In the genomic region with DNA sequence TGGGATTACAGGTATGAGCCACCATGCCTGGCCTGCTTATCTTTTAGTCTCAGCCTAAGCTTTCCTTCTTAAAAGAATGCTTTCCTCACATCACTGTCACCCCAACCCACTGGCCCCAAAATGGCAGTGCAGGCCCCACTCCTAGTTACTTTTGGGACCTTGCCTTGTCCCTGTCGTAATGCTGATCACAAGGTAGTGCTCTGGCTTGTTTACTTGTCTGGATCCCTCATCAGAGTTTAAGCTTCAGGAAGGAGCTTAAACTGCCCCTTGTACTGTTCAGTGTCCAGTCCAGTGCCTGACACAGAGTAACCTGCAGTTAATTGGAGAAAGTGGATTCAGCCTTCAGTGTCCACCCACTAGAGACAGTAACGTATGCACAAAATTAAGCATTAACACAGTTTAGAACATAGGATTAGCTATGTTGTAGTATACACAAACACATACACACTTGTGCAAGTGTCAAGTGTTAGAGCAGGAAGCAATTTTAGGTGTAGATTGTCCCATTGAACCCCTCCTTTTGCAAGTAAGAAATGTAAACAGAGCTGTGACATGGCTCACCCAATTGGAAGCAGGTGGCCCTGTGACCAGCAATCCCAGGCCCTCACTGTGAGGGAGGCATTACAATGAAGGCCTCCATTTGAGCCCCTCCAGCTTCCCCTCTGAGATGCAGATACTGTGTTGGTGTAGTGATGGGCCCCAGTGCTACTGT, we compare ENCODE assay signal across 31 cellular contexts. TPM values are rescaled to one million over a fixed set of nuclear protein-coding genes. Genes with fewer than 3 reads are reported as not detected.
DNase-seq lines count a peak whose midpoint lies in the region; ATAC-seq, FAIRE-seq and TF ChIP-seq lines count a peak whose summit lies in the region.
"Had no signal": no experiment of that assay in that cellular context is flagged by ENCODE, and none has a peak within 500 bp of the region (broad histone marks: within the 10 kb centered on the region; RNA-seq: fewer than 3 reads in every experiment).

No MANE protein-coding gene starts in this region.

- H3K27ac Mint-ChIP-seq in activated CD4-positive, alpha-beta T cell treated with anti-CD3 and anti-CD28 coated beads, Interleukin-2, amount 10 ng/mL, durations not matched to agents 7 days and 5 days = peak overlapping the region; percentile 22
- H3K27ac Mint-ChIP-seq in T-helper 17 cell (peak overlapping the region; percentile 97), Caco-2 (ENCODE audit: unreplicated experiment) (no peak overlapping the region)
- H3K27ac Mint-ChIP-seq: activated naive CD4-positive, alpha-beta T cell treated with anti-CD3 and anti-CD28 coated beads for 36 hours had no signal

- no peak for TF ChIP-seq RAD21 in HepG2 (CRISPR knock-in tag; IDR thresholded peaks at IDR 0.05)

- no peaks in the 10 kb centered on the region for H3F3A ChIP-seq in PC-9 (ENCODE audit: insufficient read depth, low read depth)

- no peak overlapping the region for H2AFZ ChIP-seq in HepG2 (ENCODE audit: low read length)
- H2AFZ ChIP-seq in PC-9 = no peak overlapping the region

- H3K9me2 ChIP-seq in PC-9 (ENCODE audit: insufficient read depth) = no peaks in the 10 kb centered on the region; the same call in 1 of the 2 replicates

- no peak for FAIRE-seq in HepG2 (lab: Jason Lieb, UNC)
- FAIRE-seq: A549, colon, kidney, TTC549 had no signal

- ATAC-seq in T-helper 17 cell (no peak), HepG2 (no peak)
- ATAC-seq: A549; activated CD4-positive, CD25-positive, alpha-beta regulatory T cell treated with anti-CD3 and anti-CD28 coated beads, Interleukin-2, amount 50 U/mL, for 24 hours; HCT116; psoas muscle had no signal

- no TSS peak for BruUV-seq in HepG2 (replicated peaks; lab: Mats Ljungman, UMichigan)
- BruUV-seq in Caco-2 (replicated peaks; lab: Mats Ljungman, UMichigan) = no TSS peak
- no TSS peak for BruUV-seq in PC-9 (replicated peaks; lab: Mats Ljungman, UMichigan)

- CTCF ChIA-PET in activated CD4-positive, alpha-beta T cell treated with anti-CD3 and anti-CD28 coated beads, Interleukin-2, amount 10 ng/mL, durations not matched to agents 7 days and 5 days (lab: Charles Lee) = interaction anchor here (0.8 to 3.0 kb wide), 6 partner anchors 10 to 65 kb away, joined by 3 to 11 read pairs (median 7); no protein-coding TSS in a partner anchor
- CTCF ChIA-PET in HepG2 (lab: Yijun Ruan, JAX; ENCODE audit: low intra/inter-chr PET ratio, low total read pairs) (no interaction called here), Caco-2 (lab: Charles Lee) (interaction anchor here (1.6 kb wide), 1 partner anchor 24 kb away, joined by 7 read pairs; no protein-coding TSS in a partner anchor), PC-9 (lab: Charles Lee) (no interaction called here)

- no peak overlapping the region for H3K9ac ChIP-seq in HepG2 (ENCODE audit: insufficient read depth, low read depth, low read length)

- peaks cover 64% of the 10 kb centered on the region for H3K4me1 ChIP-seq in HepG2 (ENCODE audit: insufficient read depth, low read length)
- H3K4me1 ChIP-seq in transverse colon = peaks cover 11 to 42% (median 21%) of the 10 kb centered on the region in 4 donors
- peaks cover 0 to 19% (median 15%) of the 10 kb centered on the region in 4 donors for H3K4me1 ChIP-seq in Peyer's patch
- peaks cover 50% of the 10 kb centered on the region for H3K4me1 ChIP-seq in Caco-2
- peaks cover 22% of the 10 kb centered on the region for H3K4me1 ChIP-seq in PC-9 (replicated peaks; ENCODE audit: insufficient read depth)

- H4K20me1 ChIP-seq in HepG2 (ENCODE audit: insufficient read depth, low read length) = peaks cover 52% of the 10 kb centered on the region
- peaks cover 7% of the 10 kb centered on the region; the same call in 1 of the 2 replicates for H4K20me1 ChIP-seq in PC-9 (ENCODE audit: insufficient read depth)

- POLR2A ChIA-PET in activated CD4-positive, alpha-beta T cell treated with anti-CD3 and anti-CD28 coated beads, Interleukin-2, amount 10 ng/mL, durations not matched to agents 7 days and 5 days (lab: Charles Lee) = no interaction called here
- POLR2A ChIA-PET in HepG2 (lab: Yijun Ruan, JAX) (no interaction called here), Caco-2 (lab: Charles Lee) (no interaction called here), PC-9 (lab: Charles Lee; ENCODE audit: unreplicated experiment) (no interaction called here)

- H3K79me2 ChIP-seq in HepG2 (ENCODE audit: insufficient read depth, low read length) (peaks cover 90% of the 10 kb centered on the region), PC-9 (ENCODE audit: low read depth) (peaks cover 93% of the 10 kb centered on the region)

- peaks cover 69% of the 10 kb centered on the region for H3K4me1 Mint-ChIP-seq in activated CD4-positive, alpha-beta T cell treated with anti-CD3 and anti-CD28 coated beads, Interleukin-2, amount 10 ng/mL, durations not matched to agents 7 days and 5 days
- H3K4me1 Mint-ChIP-seq in T-helper 17 cell = peaks cover 43% of the 10 kb centered on the region
- peaks cover 46% of the 10 kb centered on the region for H3K4me1 Mint-ChIP-seq in Caco-2 (ENCODE audit: low read depth, unreplicated experiment)

- in situ Hi-C loops in HepG2 (cut with HindIII; ENCODE audit: extremely low pct_ligation_motif_present, low pct_unique_long_range_greater_than_20kb) (no loop called here), transverse colon (cut with MboI; ENCODE audit: low pct_ligation_motif_present in 1 of 4, low pct_unique_long_range_greater_than_20kb in 1 of 4, low sequenced_read_pairs in 3 of 4) (no loop called here)

- peaks cover 2 to 3% of the 10 kb centered on the region in 2 experiments; a peak in 1 of 5 replicates for H3K36me3 ChIP-seq in HepG2 (replicated peaks in 1 of 2; ENCODE audit: control insufficient read depth in 1 of 2, insufficient read depth in 2 of 2, low read length in 2 of 2)
- H3K36me3 ChIP-seq in transverse colon = no peaks in the 10 kb centered on the region
- no peaks in the 10 kb centered on the region for H3K36me3 ChIP-seq in Peyer's patch
- H3K36me3 ChIP-seq in Caco-2 (ENCODE audit: control insufficient read depth, insufficient read depth, low read length) = no peaks in the 10 kb centered on the region
- no peaks in the 10 kb centered on the region for H3K36me3 ChIP-seq in PC-9 (ENCODE audit: low read depth)
- H3K36me3 ChIP-seq: adrenal gland, vagina had no signal

- no peaks in the 10 kb centered on the region for H3K9me3 ChIP-seq in T-helper 17 cell (ENCODE audit: control insufficient read depth, low read length, poor library complexity, severe bottlenecking)
- H3K9me3 ChIP-seq in HepG2 (ENCODE audit: low read length) = no peaks in the 10 kb centered on the region
- no peaks in the 10 kb centered on the region for H3K9me3 ChIP-seq in transverse colon
- H3K9me3 ChIP-seq in Peyer's patch = no peaks in the 10 kb centered on the region
- no peaks in the 10 kb centered on the region for H3K9me3 ChIP-seq in Caco-2
- H3K9me3 ChIP-seq in PC-9 (ENCODE audit: insufficient read depth, low read depth) = no peaks in the 10 kb centered on the region
- H3K9me3 ChIP-seq: A549, adrenal gland, psoas muscle, testis, vagina had no signal

- H3K27me3 ChIP-seq in HepG2 (ENCODE audit: control insufficient read depth in 1 of 2, insufficient read depth in 2 of 2, low read length in 2 of 2) (no peaks in the 10 kb centered on the region), transverse colon (no peaks in the 10 kb centered on the region), Peyer's patch (no peaks in the 10 kb centered on the region), Caco-2 (replicated peaks; ENCODE audit: control insufficient read depth, insufficient read depth, low read length) (no peaks in the 10 kb centered on the region), PC-9 (ENCODE audit: insufficient read depth, low read depth) (no peaks in the 10 kb centered on the region)
- H3K27me3 ChIP-seq: adrenal gland, testis, vagina had no signal

- no peak for TF ChIP-seq CTCF in HepG2 (CRISPR knock-in tag; IDR thresholded peaks at IDR 0.05)
- no peak for TF ChIP-seq CTCF in transverse colon (IDR thresholded peaks at IDR 0.05)
- TF ChIP-seq CTCF in Peyer's patch (IDR thresholded peaks at IDR 0.05) = no peak
- TF ChIP-seq CTCF in Caco-2 (IDR thresholded peaks at IDR 0.05; ENCODE audit: insufficient read depth in 1 of 2, low read depth in 1 of 2, low read length in 1 of 2, severe bottlenecking in 1 of 2, unreplicated experiment in 1 of 2) = no peak
- no peak for TF ChIP-seq CTCF in PC-9 (conservative IDR thresholded peaks at IDR 0.05)

- H3K36me3 Mint-ChIP-seq in activated CD4-positive, alpha-beta T cell treated with anti-CD3 and anti-CD28 coated beads, Interleukin-2, amount 10 ng/mL, durations not matched to agents 7 days and 5 days (ENCODE audit: low read depth) = peaks cover 10% of the 10 kb centered on the region
- H3K36me3 Mint-ChIP-seq in T-helper 17 cell (ENCODE audit: low read depth) (peaks cover 2% of the 10 kb centered on the region), Caco-2 (ENCODE audit: insufficient read depth, unreplicated experiment) (peaks cover 26% of the 10 kb centered on the region)

- peak overlapping the region; percentile 20 for H3K27ac ChIP-seq in HepG2 (ENCODE audit: extremely low read length, insufficient read depth, low read length)
- H3K27ac ChIP-seq in transverse colon = peak overlapping the region; percentile 25 to 60 (median 48)
- H3K27ac ChIP-seq in Peyer's patch = no peak overlapping the region
- no peak overlapping the region for H3K27ac ChIP-seq in PC-9
- H3K27ac ChIP-seq: A549, adrenal gland, psoas muscle, testis, vagina had no signal

- no peak for TF ChIP-seq EP300 in HepG2 (IDR thresholded peaks at IDR 0.05; ENCODE audit: low read depth in 2 of 2, low read length in 2 of 2)
- no peak for TF ChIP-seq EP300 in HepG2 (CRISPR knock-in tag; IDR thresholded peaks at IDR 0.05; ENCODE audit: borderline replicate concordance)
- no peak for TF ChIP-seq EP300 in transverse colon (IDR thresholded peaks at IDR 0.05; ENCODE audit: low read depth)

- no peak for TF ChIP-seq POLR2A in HepG2 (IDR thresholded peaks at IDR 0.05; ENCODE audit: insufficient read depth in 1 of 2, low read depth in 2 of 2, low read length in 2 of 2)
- no peak for TF ChIP-seq POLR2A in transverse colon (IDR thresholded peaks at IDR 0.05)
- TF ChIP-seq POLR2A in Peyer's patch (IDR thresholded peaks at IDR 0.05) = no peak

- no peaks in the 10 kb centered on the region for H3K9me3 Mint-ChIP-seq in activated CD4-positive, alpha-beta T cell treated with anti-CD3 and anti-CD28 coated beads, Interleukin-2, amount 10 ng/mL, durations not matched to agents 7 days and 5 days
- no peaks in the 10 kb centered on the region for H3K9me3 Mint-ChIP-seq in Caco-2 (ENCODE audit: unreplicated experiment)
- H3K9me3 Mint-ChIP-seq: activated naive CD4-positive, alpha-beta T cell treated with anti-CD3 and anti-CD28 coated beads for 36 hours had no signal

- no peak for DNase-seq in activated CD4-positive, alpha-beta T cell treated with anti-CD3 and anti-CD28 coated beads, Interleukin-2, amount 10 ng/mL, durations not matched to agents 7 days and 5 days
- DNase-seq in activated CD4-positive, alpha-beta T cell treated with anti-CD3 and anti-CD28 coated beads for 4 hours = no peak
- DNase-seq in T-helper 17 cell = no peak
- no peak for DNase-seq in HepG2 (ENCODE audit: low spot score)
- no peak for DNase-seq in transverse colon
- no peak for DNase-seq in Peyer's patch
- no peak for DNase-seq in Caco-2
- DNase-seq in PC-9 = no peak
- DNase-seq: activated CD8-positive, alpha-beta memory T cell treated with anti-CD3 and anti-CD28 coated beads for 24 hours; activated naive CD4-positive, alpha-beta T cell treated with anti-CD3 and anti-CD28 coated beads for 36 hours; activated T-cell treated with anti-CD3 and anti-CD28 coated beads, Interleukin-2, amount 50 U/mL, for 48 hours; adrenal gland; COR-L47; DMS79 treated with DMSO at 0.1 percent for 48 hours; effector CD8-positive, alpha-beta T cell; glutamatergic neuron; kidney; mammary epithelial cell; NCI-H1417 treated with DMSO at 0.1 percent for 48 hours; NCI-H2081; NCI-H226; psoas muscle; stimulated activated naive CD4-positive, alpha-beta T cell treated with Interleukin-2 at 50 U/mL for 16 hours; SW 1271; testis had no signal

- 91% methylated on average over 2 of the region's 2 CpGs for WGBS in HepG2 (ENCODE audit: low lambda C conversion rate)
- 38 to 53% methylated on average over 1 to 2 of the region's 2 CpGs for WGBS in transverse colon (ENCODE audit: low coverage in 1 of 2), 2 donors

- no peak overlapping the region for H3K4me3 ChIP-seq in HepG2 (replicated peaks in 1 of 3; ENCODE audit: insufficient read depth in 1 of 3, low read depth in 2 of 3, low read length in 3 of 3)
- H3K4me3 ChIP-seq in transverse colon = no peak overlapping the region
- H3K4me3 ChIP-seq in Peyer's patch = no peak overlapping the region
- no peak overlapping the region for H3K4me3 ChIP-seq in Caco-2 (ENCODE audit: low read depth, low read length)
- H3K4me3 ChIP-seq in PC-9 = no peak overlapping the region
- H3K4me3 ChIP-seq: A549, adrenal gland, psoas muscle, testis, vagina had no signal

- no peak overlapping the region for H3K4me2 ChIP-seq in HepG2 (ENCODE audit: low read depth, low read length)
- no peak overlapping the region for H3K4me2 ChIP-seq in PC-9
- H3K4me2 ChIP-seq: A549 had no signal

- no peaks in the 10 kb centered on the region for H3K27me3 Mint-ChIP-seq in activated CD4-positive, alpha-beta T cell treated with anti-CD3 and anti-CD28 coated beads, Interleukin-2, amount 10 ng/mL, durations not matched to agents 7 days and 5 days
- no peaks in the 10 kb centered on the region for H3K27me3 Mint-ChIP-seq in T-helper 17 cell
- H3K27me3 Mint-ChIP-seq in Caco-2 (ENCODE audit: insufficient read depth, unreplicated experiment) = no peaks in the 10 kb centered on the region

- H3K4me3 Mint-ChIP-seq in activated CD4-positive, alpha-beta T cell treated with anti-CD3 and anti-CD28 coated beads, Interleukin-2, amount 10 ng/mL, durations not matched to agents 7 days and 5 days = no peak overlapping the region
- H3K4me3 Mint-ChIP-seq in T-helper 17 cell = no peak overlapping the region
- no peak overlapping the region for H3K4me3 Mint-ChIP-seq in Caco-2 (ENCODE audit: unreplicated experiment)
- H3K4me3 Mint-ChIP-seq: activated naive CD4-positive, alpha-beta T cell treated with anti-CD3 and anti-CD28 coated beads for 36 hours had no signal

- intact Hi-C loops in HepG2 (cut with micrococcal nuclease; ENCODE audit: unreplicated experiment) (no loop called here), transverse colon (cut with DNase I; ENCODE audit: low total_unique reads) (no loop called here), Caco-2 (cut with micrococcal nuclease; ENCODE audit: unreplicated experiment) (no loop called here), PC-9 (cut with micrococcal nuclease; ENCODE audit: unreplicated experiment) (no loop called here)

RNA-seq across cellular contexts. Expression of a gene that starts 44.2 kb away (rescaled TPM):
- under 1 TPM in 1 of 2 experiments, not detected in 1; 0.20 TPM for total RNA-seq in activated CD4-positive, alpha-beta T cell treated with anti-CD3 and anti-CD28 coated beads, Interleukin-2, amount 10 ng/mL, durations not matched to agents 7 days and 5 days
- total RNA-seq in T-helper 17 cell (under 1 TPM in 1 of 2 donors, not detected in 1; 0.62 TPM), HepG2 (2016; rRNA removed; fragmentation: Illumina TruSeq; extraction: Trizol) (9.1 and 9.3 TPM in 2 replicates), transverse colon (100 to 1,000 TPM in 2 of 4 donors, 10 to 100 TPM in 2; 38.4 to 198 (median 104) TPM), Peyer's patch (10 to 100 TPM in 3 of 4 donors, 1 to 10 TPM in 1; 2.5 to 37.0 (median 22.4) TPM), Caco-2 (2022) (4.1 and 4.5 TPM in 2 replicates), PC-9 (2021) (1.1 and 1.3 TPM in 2 replicates)
- total RNA-seq in HepG2 (2016; cell fraction: cytosol; rRNA removed; fragmentation: Illumina TruSeq; extraction: Trizol; ENCODE audit: low read depth) = 0.62 and 0.71 TPM in 2 replicates
- total RNA-seq in HepG2 (2016; cell fraction: insoluble cytoplasmic fraction; rRNA removed; fragmentation: Illumina TruSeq; extraction: Trizol) = 8.4 and 10.2 TPM in 2 replicates
- total RNA-seq in HepG2 (2016; cell fraction: membrane; rRNA removed; fragmentation: Illumina TruSeq; extraction: Trizol) = 1.7 and 2.0 TPM in 2 replicates
- total RNA-seq in HepG2 (2016; cell fraction: nucleus; rRNA removed; fragmentation: Illumina TruSeq; extraction: Trizol) = 7.0 and 9.0 TPM in 2 replicates
- 9.8 and 12.1 TPM in 2 replicates for polyA plus RNA-seq in HepG2 (2011; rRNA removed)
- 7.9 and 13.1 TPM in 2 replicates for polyA plus RNA-seq in HepG2 (2011; cell fraction: cytosol; rRNA removed)
- 32.0 and 36.9 TPM in 2 replicates for polyA plus RNA-seq in HepG2 (2011; cell fraction: nucleus; rRNA removed)
- polyA plus RNA-seq in HepG2 (2012) = 5.5 and 7.8 TPM in 2 replicates
- polyA plus RNA-seq in HepG2 (2016; cell fraction: cytosol; fragmentation: Illumina TruSeq; extraction: Trizol; ENCODE audit: low read depth) = 0.62 and 0.71 TPM in 2 replicates
- polyA plus RNA-seq in HepG2 (2016; cell fraction: insoluble cytoplasmic fraction; fragmentation: Illumina TruSeq; extraction: Trizol; ENCODE audit: low read depth) = 7.5 and 8.7 TPM in 2 replicates
- 1.4 and 1.6 TPM in 2 replicates for polyA plus RNA-seq in HepG2 (2016; cell fraction: membrane; fragmentation: Illumina TruSeq; extraction: Trizol; ENCODE audit: low read depth)
- polyA plus RNA-seq in HepG2 (2016; cell fraction: nucleus; fragmentation: Illumina TruSeq; extraction: Trizol; ENCODE audit: insufficient read depth, low read depth) = 12.5 and 13.2 TPM in 2 replicates
- polyA minus RNA-seq in HepG2 (2011; rRNA and poly(A)+ RNA removed; ENCODE audit: low replicate concordance) = 0.56 and 16.0 TPM in 2 replicates
- 5.1 and 5.6 TPM in 2 replicates for polyA minus RNA-seq in HepG2 (2011; cell fraction: cytosol; rRNA and poly(A)+ RNA removed)
- 11.2 and 12.2 TPM in 2 replicates for polyA minus RNA-seq in HepG2 (2011; cell fraction: nucleus; rRNA and poly(A)+ RNA removed)

Comparison
In these comparisons a context has a peak if more than half of its experiments do, and no peak if none do; other contexts are left out.
1. H3K27ac ChIP-seq: peak in HepG2 (single experiment) and transverse colon (4 of 4); none in Peyer's patch (0 of 4) and PC-9 (single experiment).
2. CTCF ChIA-PET loops: an anchor here in activated CD4-positive, alpha-beta T cell treated with anti-CD3 and anti-CD28 coated beads, Interleukin-2, amount 10 ng/mL, durations not matched to agents 7 days and 5 days (0.8 to 3.0 kb wide) and Caco-2 (1.6 kb wide); none called in HepG2 and PC-9.